In the genomic region with DNA sequence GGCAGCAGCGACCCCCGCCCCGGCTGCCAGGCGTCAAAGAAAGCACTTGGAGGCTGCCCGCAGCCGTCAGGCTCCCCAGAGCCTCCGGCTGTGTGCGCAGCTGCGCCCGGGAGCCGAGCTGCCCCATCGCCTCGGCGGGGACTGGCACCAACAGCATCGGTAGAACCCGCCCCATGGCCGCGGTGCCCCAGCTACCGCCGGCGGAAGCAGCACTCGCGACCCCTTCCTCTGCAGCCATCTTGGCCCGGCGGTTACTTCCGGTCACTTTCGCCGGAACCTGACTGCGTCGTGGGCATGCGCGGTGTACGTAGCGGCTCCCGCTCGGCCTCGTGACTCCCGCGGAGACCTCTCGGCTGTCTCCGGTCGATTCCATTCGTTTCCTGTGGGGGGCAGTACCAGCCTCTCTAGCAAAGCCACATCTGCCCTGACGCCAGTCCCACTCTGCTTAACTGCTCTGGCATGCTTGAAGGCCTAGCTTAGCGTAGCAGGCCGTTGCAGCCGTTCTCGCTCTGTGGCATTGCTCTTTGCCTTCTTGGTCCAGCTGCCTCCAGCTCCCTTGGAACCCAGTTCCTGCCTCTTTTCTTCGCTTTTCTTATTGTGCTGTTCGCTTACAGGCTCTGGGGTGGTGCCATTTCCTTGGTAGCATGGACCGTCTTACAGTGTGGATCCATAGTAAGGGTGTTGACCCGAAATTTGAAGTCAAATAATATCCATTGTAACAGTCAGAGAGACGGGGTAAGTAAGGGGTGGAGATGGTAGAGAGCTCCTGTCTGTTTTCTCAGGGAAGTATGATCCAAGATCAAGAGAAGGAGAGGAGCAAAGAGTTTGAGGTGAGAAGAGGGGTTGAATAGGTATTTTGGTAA, we compare ENCODE assay signal across 8 cellular contexts. TPM values are rescaled to one million over a fixed set of nuclear protein-coding genes. Genes with fewer than 3 reads are reported as not detected.
DNase-seq lines count a peak whose midpoint lies in the region; ATAC-seq and TF ChIP-seq lines count a peak whose summit lies in the region.

Gene SPG11, minus strand, starts transcription at position 253 of the 863 bp plus-strand sequence. Its CDS starts 15 bp downstream, at position 238.

- intact Hi-C loops in CD4-positive, alpha-beta T cell (cut with DNase I, micrococcal nuclease): loop anchor here (1.0 to 10.0 kb wide), 6 partner anchors 20 to 126 kb away; partner anchors contain the start of genes B2M (in 2 of the 2), PATL2 (in 2 of the 2) and EIF3J (in 1 of the 2)
- intact Hi-C loops in lower leg skin (cut with DNase I; ENCODE audit: low total_unique reads): loop anchor here (5.0 kb wide), 1 partner anchor 86 kb away; no protein-coding TSS in a partner anchor

- peaks cover 34% of the 10 kb centered on the region for H3K36me3 Mint-ChIP-seq in CD4-positive, alpha-beta T cell (ENCODE audit: low read depth)
- peaks cover 25% of the 10 kb centered on the region for H3K36me3 Mint-ChIP-seq in activated CD4-positive, alpha-beta memory T cell treated with anti-CD3 and anti-CD28 coated beads, Interleukin-2, amount 10 ng/mL, durations not matched to agents 7 days and 5 days (ENCODE audit: low read depth)

- H3K4me3 Mint-ChIP-seq in CD4-positive, alpha-beta T cell: peak within 1 kb of the TSS; percentile 100
- peak within 1 kb of the TSS; percentile 97 for H3K4me3 Mint-ChIP-seq in activated CD4-positive, alpha-beta memory T cell treated with anti-CD3 and anti-CD28 coated beads, Interleukin-2, amount 10 ng/mL, durations not matched to agents 7 days and 5 days

- H3K27me3 Mint-ChIP-seq in CD4-positive, alpha-beta T cell: no peaks in the 10 kb centered on the region
- H3K27me3 Mint-ChIP-seq in activated CD4-positive, alpha-beta memory T cell treated with anti-CD3 and anti-CD28 coated beads, Interleukin-2, amount 10 ng/mL, durations not matched to agents 7 days and 5 days: no peaks in the 10 kb centered on the region

- H3K27me3 ChIP-seq in CD4-positive, alpha-beta T cell (ENCODE audit: control insufficient read depth, insufficient read depth, low read length): no peaks in the 10 kb centered on the region
- no peaks in the 10 kb centered on the region for H3K27me3 ChIP-seq in duodenal mucosa (ENCODE audit: control insufficient read depth in 1 of 2, insufficient read depth in 2 of 2, low read length in 2 of 2)

- DNase-seq in CD4-positive, alpha-beta T cell: peak; percentile 93 to 97 (median 95)
- DNase-seq in NCI-H82 treated with DMSO at 0.1 percent for 48 hours (lab: John Stamatoyannopoulos, UW; ENCODE audit: unreplicated experiment): peak; percentile 90
- DNase-seq in activated CD4-positive, alpha-beta memory T cell treated with anti-CD3 and anti-CD28 coated beads, Interleukin-2, amount 10 ng/mL, durations not matched to agents 7 days and 5 days: peak; percentile 98
- DNase-seq in lower leg skin (ENCODE audit: low spot score in 2 of 2): peak; percentile 97 to 100
- peak; percentile 89 to 94 (median 91) for DNase-seq in stimulated activated CD4-positive, alpha-beta T cell treated with anti-CD3 and anti-CD28 coated beads, TNF-alpha, amount 100 ng/mL, for 1 hour (ENCODE audit: low read depth in 3 of 3, low spot score in 1 of 3)

- peak within 1 kb of the TSS; percentile 96 for H3K27ac Mint-ChIP-seq in CD4-positive, alpha-beta T cell
- H3K27ac Mint-ChIP-seq in activated CD4-positive, alpha-beta memory T cell treated with anti-CD3 and anti-CD28 coated beads, Interleukin-2, amount 10 ng/mL, durations not matched to agents 7 days and 5 days: peak within 1 kb of the TSS; percentile 92

- TF ChIP-seq POLR2A in lower leg skin (IDR thresholded peaks at IDR 0.05): peak in 1 of 2 donors; percentile 85

- peaks cover 75% of the 10 kb centered on the region for H3K4me1 Mint-ChIP-seq in CD4-positive, alpha-beta T cell (ENCODE audit: low read depth)
- H3K4me1 Mint-ChIP-seq in activated CD4-positive, alpha-beta memory T cell treated with anti-CD3 and anti-CD28 coated beads, Interleukin-2, amount 10 ng/mL, durations not matched to agents 7 days and 5 days: peaks cover 63% of the 10 kb centered on the region

- ATAC-seq in CD4-positive, alpha-beta T cell (ENCODE audit: poor library complexity): peak; percentile 78
- ATAC-seq in GM19397 (IDR thresholded peaks at IDR 0.05; ENCODE audit: unreplicated experiment) (peak; percentile 83), HG03575 (IDR thresholded peaks at IDR 0.05; ENCODE audit: extremely low read depth, insufficient number of reproducible peaks, low FRiP score, unreplicated experiment) (peak; percentile 35)

- POLR2A ChIA-PET in CD4-positive, alpha-beta T cell (lab: Charles Lee): interaction anchor here (0.6 to 49.9 kb wide), 25 partner anchors 9 to 376 kb away, joined by 3 to 4232 read pairs (median 6); partner anchors contain the start of genes B2M, CTDSPL2, EIF3J and PATL2
- POLR2A ChIA-PET in activated CD4-positive, alpha-beta memory T cell treated with anti-CD3 and anti-CD28 coated beads, Interleukin-2, amount 10 ng/mL, durations not matched to agents 7 days and 5 days (lab: Charles Lee): interaction anchor here (0.6 to 35.5 kb wide), 33 partner anchors 10 to 236 kb away, joined by 3 to 4153 read pairs (median 7); partner anchors contain the start of genes B2M, CTDSPL2, EIF3J and PATL2

- no peaks in the 10 kb centered on the region for H3K9me3 Mint-ChIP-seq in CD4-positive, alpha-beta T cell
- no peaks in the 10 kb centered on the region for H3K9me3 Mint-ChIP-seq in activated CD4-positive, alpha-beta memory T cell treated with anti-CD3 and anti-CD28 coated beads, Interleukin-2, amount 10 ng/mL, durations not matched to agents 7 days and 5 days

- H3K9ac ChIP-seq in duodenal mucosa (ENCODE audit: low read depth in 1 of 2, low read length in 2 of 2): peak within 1 kb of the TSS; percentile 96 to 99

- TF ChIP-seq CTCF in CD4-positive, alpha-beta T cell (IDR thresholded peaks at IDR 0.05): peak; percentile 87
- peak in 1 of 3 donors; percentile 86 for TF ChIP-seq CTCF in lower leg skin (IDR thresholded peaks at IDR 0.05)

- H3K4me1 ChIP-seq in duodenal mucosa (ENCODE audit: control insufficient read depth in 1 of 2, insufficient read depth in 2 of 2, low read length in 2 of 2): peaks cover 12 to 17% of the 10 kb centered on the region in 2 donors

- peak within 1 kb of the TSS; percentile 89 for H3K4me3 ChIP-seq in duodenal mucosa (ENCODE audit: low read depth in 1 of 2, low read length in 2 of 2)
- peak within 1 kb of the TSS; percentile 98 for H3K4me3 ChIP-seq in lower leg skin (ENCODE audit: low read depth, poor library complexity, severe bottlenecking)

- H3K9me3 ChIP-seq in CD4-positive, alpha-beta T cell (ENCODE audit: control insufficient read depth, low read length): no peaks in the 10 kb centered on the region
- no peaks in the 10 kb centered on the region for H3K9me3 ChIP-seq in duodenal mucosa (ENCODE audit: control insufficient read depth in 1 of 2, low read length in 2 of 2)

- peaks cover 0 to 11% of the 10 kb centered on the region in 2 donors for H3K36me3 ChIP-seq in duodenal mucosa (ENCODE audit: control insufficient read depth in 1 of 2, insufficient read depth in 2 of 2, low read length in 2 of 2)

- peak within 1 kb of the TSS; percentile 97 for H3K27ac ChIP-seq in CD4-positive, alpha-beta T cell (ENCODE audit: low read depth, low read length)
- peak within 1 kb of the TSS; percentile 97 for H3K27ac ChIP-seq in duodenal mucosa (ENCODE audit: low read depth, low read length)

- 13 to 20% methylated on average over 22 to 31 of the region's 53 CpGs for WGBS in lower leg skin, 2 donors

- CTCF ChIA-PET in CD4-positive, alpha-beta T cell (lab: Charles Lee): interaction anchor here (0.6 to 4.1 kb wide), 30 partner anchors 8 to 376 kb away, joined by 3 to 115 read pairs (median 6); partner anchors contain the start of genes B2M, CTDSPL2, PATL2 and TRIM69
- CTCF ChIA-PET in activated CD4-positive, alpha-beta memory T cell treated with anti-CD3 and anti-CD28 coated beads, Interleukin-2, amount 10 ng/mL, durations not matched to agents 7 days and 5 days (lab: Charles Lee): interaction anchor here (0.7 to 7.4 kb wide), 28 partner anchors 9 to 125 kb away, joined by 3 to 329 read pairs (median 6); partner anchors contain the start of genes B2M, PATL2 and TRIM69

RNA-seq across cellular contexts. Expression of gene SPG11, which starts in this region (rescaled TPM):
- 10 to 100 TPM; 49.9 to 51.3 TPM for total RNA-seq in CD4-positive, alpha-beta T cell
- 10 to 100 TPM; 76.9 to 84.4 TPM for total RNA-seq in activated CD4-positive, alpha-beta memory T cell treated with anti-CD3 and anti-CD28 coated beads, Interleukin-2, amount 10 ng/mL, durations not matched to agents 7 days and 5 days
- total RNA-seq in lower leg skin: 100 to 1,000 TPM in 1 of 4 donors, 10 to 100 TPM in 3; 78.1 to 118 (median 89.7) TPM

Comparison
In these comparisons a context has a peak if more than half of its experiments do, and no peak if none do; other contexts are left out.
1. Peak in every context shown above with its lines: DNase-seq, ATAC-seq, H3K4me3 ChIP-seq and H3K27ac ChIP-seq.